In genomic region chr16:57899771-57900661, GRCh38 we compare ENCODE assay signal across 8 cellular contexts.
DNase-seq lines count a peak whose midpoint lies in the region; ATAC-seq and TF ChIP-seq lines count a peak whose summit lies in the region.

No MANE protein-coding gene starts in this region.

- H3K4me1 ChIP-seq in DND-41 (ENCODE audit: insufficient read depth, low read length): no peaks in the 10 kb centered on the region
- H3K4me1 ChIP-seq in gastroesophageal sphincter: no peaks in the 10 kb centered on the region
- H3K4me1 ChIP-seq in parathyroid adenoma: no peaks in the 10 kb centered on the region
- no peaks in the 10 kb centered on the region for H3K4me1 ChIP-seq in transverse colon

- H3K27ac ChIP-seq in DND-41 (ENCODE audit: low read length) (no peak overlapping the region), gastroesophageal sphincter (no peak overlapping the region), parathyroid adenoma (no peak overlapping the region), transverse colon (no peak overlapping the region)

- intact Hi-C loops in transverse colon (cut with DNase I; ENCODE audit: low total_unique reads): loop anchor here (2.0 kb wide), 1 partner anchor 105 kb away; no protein-coding TSS in a partner anchor

- H3K4me3 ChIP-seq in DND-41 (ENCODE audit: low read depth in 1 of 2, low read length in 2 of 2) (no peak overlapping the region), gastroesophageal sphincter (no peak overlapping the region), parathyroid adenoma (ENCODE audit: low read depth, low read length) (no peak overlapping the region), transverse colon (no peak overlapping the region)

- peak; percentile 88 for ATAC-seq in DND-41 (ENCODE audit: insufficient read depth, low read depth)
- peak; percentile 50 for ATAC-seq in gastroesophageal sphincter
- ATAC-seq in HG02763 (IDR thresholded peaks at IDR 0.05; ENCODE audit: unreplicated experiment): no peak

- DNase-seq in DND-41 (peak; percentile 76), Kasumi-1 (lab: John Stamatoyannopoulos, UW) (peak; percentile 58 to 74), SHP77 (lab: John Stamatoyannopoulos, UW) (peak; percentile 30 to 60), transverse colon (peak; percentile 76)
- peak; percentile 65 for DNase-seq in activated effector memory CD4-positive, alpha-beta T cell treated with Interleukin-2 at 50 U/mL for 16 hours

- H3K9ac ChIP-seq in DND-41 (ENCODE audit: low read depth, low read length) (no peak overlapping the region), parathyroid adenoma (no peak overlapping the region)

- H3K27me3 ChIP-seq in DND-41 (ENCODE audit: insufficient read depth, low read length, poor library complexity) (no peaks in the 10 kb centered on the region), gastroesophageal sphincter (peaks cover 55% of the 10 kb centered on the region), parathyroid adenoma (ENCODE audit: control insufficient read depth, insufficient read depth, low read length) (no peaks in the 10 kb centered on the region), transverse colon (peaks cover 35% of the 10 kb centered on the region)

- H2AFZ ChIP-seq in DND-41 (ENCODE audit: low read depth, low read length) (no peak overlapping the region), parathyroid adenoma (no peak overlapping the region)

- TF ChIP-seq POLR2A in gastroesophageal sphincter (IDR thresholded peaks at IDR 0.05) (no peak), transverse colon (IDR thresholded peaks at IDR 0.05) (no peak)

- H3K9me3 ChIP-seq in DND-41 (ENCODE audit: insufficient read depth, low read length, severe bottlenecking) (no peaks in the 10 kb centered on the region), gastroesophageal sphincter (no peaks in the 10 kb centered on the region), parathyroid adenoma (ENCODE audit: control insufficient read depth, low read length) (no peaks in the 10 kb centered on the region), transverse colon (no peaks in the 10 kb centered on the region)

- H3K79me2 ChIP-seq in DND-41 (ENCODE audit: insufficient read depth, low read length) (no peaks in the 10 kb centered on the region), parathyroid adenoma (no peaks in the 10 kb centered on the region)

- WGBS in gastroesophageal sphincter (ENCODE audit: low coverage in 1 of 2), 2 donors: 14 to 22% methylated on average over 7 to 8 of the region's 12 CpGs
- WGBS in transverse colon (ENCODE audit: low coverage in 1 of 2), 2 donors: 0 to 30% methylated on average over 6 to 12 of the region's 12 CpGs

- TF ChIP-seq CTCF in DND-41 (IDR thresholded peaks at IDR 0.05; ENCODE audit: borderline replicate concordance, extremely low read depth, low read length, poor library complexity, severe bottlenecking): peak; percentile 95
- peak in 3 of 4 experiments; percentile 72 to 87 (median 82) for TF ChIP-seq CTCF in gastroesophageal sphincter (IDR thresholded peaks at IDR 0.05)
- TF ChIP-seq CTCF in parathyroid adenoma (IDR thresholded peaks at IDR 0.05): peak; percentile 94
- peak; percentile 79 to 88 (median 83) for TF ChIP-seq CTCF in transverse colon (IDR thresholded peaks at IDR 0.05)

- H3K36me3 ChIP-seq in DND-41 (ENCODE audit: insufficient read depth, low read length): no peaks in the 10 kb centered on the region
- no peaks in the 10 kb centered on the region for H3K36me3 ChIP-seq in gastroesophageal sphincter
- H3K36me3 ChIP-seq in parathyroid adenoma (ENCODE audit: control insufficient read depth, insufficient read depth, low read length): no peaks in the 10 kb centered on the region
- H3K36me3 ChIP-seq in transverse colon: no peaks in the 10 kb centered on the region

- H3K4me2 ChIP-seq in DND-41 (ENCODE audit: insufficient read depth, low read length) (no peak overlapping the region), parathyroid adenoma (ENCODE audit: low read length) (no peak overlapping the region)

- in situ Hi-C loops in transverse colon (cut with MboI; ENCODE audit: low pct_ligation_motif_present in 1 of 4, low pct_unique_long_range_greater_than_20kb in 1 of 4, low sequenced_read_pairs in 3 of 4): loop anchor here in 3 of 4 donors (5.0 to 25.0 kb wide), 3 partner anchors 102 to 212 kb away; partner anchors contain the start of genes USB1 (in 3 of the 3) and ZNF319 (in 3 of the 3)

- H4K20me1 ChIP-seq in DND-41 (ENCODE audit: insufficient read depth, low read length): 0 out of 2 replicates have a peak, but pooled peaks cover 6% of the 10 kb centered on the region

- TF ChIP-seq EP300 in gastroesophageal sphincter (IDR thresholded peaks at IDR 0.05): no peak
- no peak for TF ChIP-seq EP300 in transverse colon (IDR thresholded peaks at IDR 0.05; ENCODE audit: low read depth)
